In genomic region chr11:111926505-111927391, GRCh38 we compare ENCODE assay signal across 8 cellular contexts. TPM values are rescaled to one million over a fixed set of nuclear protein-coding genes. Genes with fewer than 3 reads are reported as not detected.
DNase-seq lines count a peak whose midpoint lies in the region; ATAC-seq and TF ChIP-seq lines count a peak whose summit lies in the region.

No MANE protein-coding gene starts in this region.

- H3K27ac ChIP-seq in SJSA1, result peak overlapping the region; percentile 80
- H3K27ac ChIP-seq in gastroesophageal sphincter, result peak overlapping the region; percentile 76 to 96 (median 92)
- peak overlapping the region; percentile 71 for H3K27ac ChIP-seq in neutrophil
- H3K27ac ChIP-seq in substantia nigra (ENCODE audit: low read depth, low read length, poor library complexity, severe bottlenecking), result peak overlapping the region; percentile 86

- H3K4me3 Mint-ChIP-seq in activated naive CD4-positive, alpha-beta T cell treated with anti-CD3 and anti-CD28 coated beads for 36 hours, result peak overlapping the region; percentile 82

- CTCF ChIA-PET in activated naive CD4-positive, alpha-beta T cell treated with anti-CD3 and anti-CD28 coated beads for 36 hours (lab: Charles Lee), result interaction anchor here (1.2 to 2.3 kb wide), 6 partner anchors 8 to 55 kb away, joined by 3 to 16 read pairs (median 6); partner anchors contain the start of genes C11orf52 and DIXDC1

- peak overlapping the region; percentile 88 for H3K27ac Mint-ChIP-seq in activated naive CD4-positive, alpha-beta T cell treated with anti-CD3 and anti-CD28 coated beads for 36 hours

- H3K4me1 ChIP-seq in SJSA1 (replicated peaks), result peaks cover 26% of the 10 kb centered on the region
- H3K4me1 ChIP-seq in gastroesophageal sphincter, result peaks cover 8 to 57% (median 28%) of the 10 kb centered on the region in 3 donors
- H3K4me1 ChIP-seq in neutrophil (ENCODE audit: control insufficient read depth in 1 of 2, insufficient read depth in 1 of 2, low read depth in 1 of 2, low read length in 1 of 2), result peaks cover 12 to 13% of the 10 kb centered on the region in 2 experiments

- H3K4me1 Mint-ChIP-seq in activated naive CD4-positive, alpha-beta T cell treated with anti-CD3 and anti-CD28 coated beads for 36 hours (ENCODE audit: low read depth), result peaks cover 12% of the 10 kb centered on the region

- no peak for TF ChIP-seq CTCF in HFF-Myc (IDR thresholded peaks at IDR 0.05; ENCODE audit: low read depth, low read length, missing control alignments)
- TF ChIP-seq CTCF in gastroesophageal sphincter (IDR thresholded peaks at IDR 0.05), result peak in 2 of 4 experiments; percentile 44 to 47
- TF ChIP-seq CTCF in neutrophil (IDR thresholded peaks at IDR 0.05), result peak; percentile 34

- no peaks in the 10 kb centered on the region for H3K36me3 Mint-ChIP-seq in activated naive CD4-positive, alpha-beta T cell treated with anti-CD3 and anti-CD28 coated beads for 36 hours (ENCODE audit: low read depth)

- H3K4me3 ChIP-seq in HFF-Myc (replicated peaks; ENCODE audit: low read depth, low read length) (peak overlapping the region; percentile 43), SJSA1 (peak overlapping the region; percentile 38), gastroesophageal sphincter (peak overlapping the region; percentile 16 to 43), neutrophil (ENCODE audit: low read depth in 1 of 2, low read length in 1 of 2) (peak overlapping the region; percentile 74 to 81)

- no peaks in the 10 kb centered on the region for H3K9me3 Mint-ChIP-seq in activated naive CD4-positive, alpha-beta T cell treated with anti-CD3 and anti-CD28 coated beads for 36 hours

- no peaks in the 10 kb centered on the region for H3K27me3 Mint-ChIP-seq in activated naive CD4-positive, alpha-beta T cell treated with anti-CD3 and anti-CD28 coated beads for 36 hours (ENCODE audit: low read depth)

- DNase-seq in GM04503 (ENCODE audit: low read depth), result peak; percentile 78
- DNase-seq in HFF-Myc (ENCODE audit: extremely low read depth, low read depth), result peak; percentile 82
- peak; percentile 93 for DNase-seq in MV-4-11 (lab: John Stamatoyannopoulos, UW)
- DNase-seq in SJSA1 (ENCODE audit: low read depth in 1 of 2, low spot score in 2 of 2), result peak; percentile 81 to 90
- DNase-seq in activated naive CD4-positive, alpha-beta T cell treated with anti-CD3 and anti-CD28 coated beads for 36 hours, result peak; percentile 95
- DNase-seq in substantia nigra (lab: John Stamatoyannopoulos, UW), result peak; percentile 77 to 100 (median 99)

- TF ChIP-seq POLR2A in gastroesophageal sphincter (IDR thresholded peaks at IDR 0.05), result peak; percentile 37 to 38

- 0% methylated on average over 2 to 4 of the region's 47 CpGs for WGBS in gastroesophageal sphincter (ENCODE audit: low coverage in 1 of 2), 2 donors

- no peak for TF ChIP-seq EP300 in gastroesophageal sphincter (IDR thresholded peaks at IDR 0.05)

- H3K27me3 ChIP-seq in SJSA1 (replicated peaks) (no peaks in the 10 kb centered on the region), gastroesophageal sphincter (no peaks in the 10 kb centered on the region), neutrophil (no peaks in the 10 kb centered on the region)

- ATAC-seq in gastroesophageal sphincter, result peak; percentile 93

- H3K9me3 ChIP-seq in SJSA1 (replicated peaks) (no peaks in the 10 kb centered on the region), gastroesophageal sphincter (no peaks in the 10 kb centered on the region), neutrophil (no peaks in the 10 kb centered on the region)

- H3K36me3 ChIP-seq in SJSA1, result no peaks in the 10 kb centered on the region
- no peaks in the 10 kb centered on the region for H3K36me3 ChIP-seq in gastroesophageal sphincter
- no peaks in the 10 kb centered on the region for H3K36me3 ChIP-seq in neutrophil

- intact Hi-C loops in activated naive CD4-positive, alpha-beta T cell treated with anti-CD3 and anti-CD28 coated beads for 36 hours (cut with micrococcal nuclease), result loop anchor here (1.0 to 2.0 kb wide), 12 partner anchors 18 to 1388 kb away; partner anchors contain the start of genes ALG9, CFAP68, DLAT and FDXACB1

RNA-seq across cellular contexts. Expression of gene C11orf52, which starts 8.0 kb away (rescaled TPM):
- not detected in 2 replicates for total RNA-seq in SJSA1 (2014; rRNA removed; shearing (Covaris generic))
- not detected for total RNA-seq in activated naive CD4-positive, alpha-beta T cell treated with anti-CD3 and anti-CD28 coated beads for 36 hours
- 1 to 10 TPM in 3 of 4 donors, not detected in 1; 2.4 to 3.3 (median 3.1) TPM for total RNA-seq in gastroesophageal sphincter

RNA-seq across cellular contexts. Expression of gene DIXDC1, which starts 10.4 kb away (rescaled TPM):
- total RNA-seq in SJSA1 (2014; rRNA removed; shearing (Covaris generic)), result 8.4 and 10.3 TPM in 2 replicates
- total RNA-seq in activated naive CD4-positive, alpha-beta T cell treated with anti-CD3 and anti-CD28 coated beads for 36 hours, result 1 to 10 TPM; 3.5 to 4.3 TPM
- total RNA-seq in gastroesophageal sphincter, result 100 to 1,000 TPM; 125 to 164 (median 153) TPM

RNA-seq across cellular contexts. Expression of gene HSPB2, which starts 14.2 kb away (rescaled TPM):
- total RNA-seq in SJSA1 (2014; rRNA removed; shearing (Covaris generic)), result not detected in 2 replicates
- total RNA-seq in activated naive CD4-positive, alpha-beta T cell treated with anti-CD3 and anti-CD28 coated beads for 36 hours, result not detected
- total RNA-seq in gastroesophageal sphincter, result 1 to 10 TPM in 3 of 4 donors, under 1 TPM in 1; 0.78 to 5.5 (median 3.0) TPM

RNA-seq across cellular contexts. Expression of gene CRYAB, which starts 15.2 kb away (rescaled TPM):
- total RNA-seq in SJSA1 (2014; rRNA removed; shearing (Covaris generic)), result 0.97 and 3.1 TPM in 2 replicates
- total RNA-seq in activated naive CD4-positive, alpha-beta T cell treated with anti-CD3 and anti-CD28 coated beads for 36 hours, result not detected
- 100 to 1,000 TPM; 254 to 440 (median 294) TPM for total RNA-seq in gastroesophageal sphincter

RNA-seq across cellular contexts. Expression of gene CFAP68, which starts 47.4 kb away (rescaled TPM):
- 1.7 and 8.6 TPM in 2 replicates for total RNA-seq in SJSA1 (2014; rRNA removed; shearing (Covaris generic))
- 10 to 100 TPM; 31.5 to 33.2 TPM for total RNA-seq in activated naive CD4-positive, alpha-beta T cell treated with anti-CD3 and anti-CD28 coated beads for 36 hours
- total RNA-seq in gastroesophageal sphincter, result 10 to 100 TPM; 11.7 to 19.3 (median 17.5) TPM

Comparison
In these comparisons a context has a peak if more than half of its experiments do, and no peak if none do; other contexts are left out.
1. Peak in every context shown above with its lines: DNase-seq, ATAC-seq, H3K4me3 ChIP-seq and H3K27ac ChIP-seq.
2. RNA of gene DIXDC1, which starts 10.4 kb away (total RNA-seq): 125 to 164 TPM in gastroesophageal sphincter; 8.4 to 10.3 TPM in SJSA1 and 3.5 to 4.3 TPM in activated naive CD4-positive, alpha-beta T cell treated with anti-CD3 and anti-CD28 coated beads for 36 hours; every median in the first group is over 10 times any median in the second.